Comparison of ENCODE assay signal across 11 cellular contexts in genomic region chr22:25196326-25196725, GRCh38. TPM values are rescaled to one million over a fixed set of nuclear protein-coding genes. Genes with fewer than 3 reads are reported as not detected.
"Had no signal": no experiment of that assay in that cellular context is flagged by ENCODE, and none has a peak within 500 bp of the region (broad histone marks: within the 10 kb centered on the region; RNA-seq: fewer than 3 reads in every experiment).

No MANE protein-coding gene starts in this region.

- H2AFZ ChIP-seq: GM23248, GM23338 had no signal

- H3K4me3 ChIP-seq: GM23248, GM23338, HAP-1 had no signal

- ATAC-seq: GM23338, HCT116 had no signal

- DNase-seq: GM23248, GOT3, H7, H9, HCEC 1CT, HFFc6 had no signal

- H3K27ac Mint-ChIP-seq: GM23338, H9, HFFc6 had no signal

- H3K4me3 Mint-ChIP-seq: GM23338, H9, HFFc6 had no signal

- H3K27ac ChIP-seq: GM23248 had no signal

- H3K9ac ChIP-seq: GM23248 had no signal

- H3K4me2 ChIP-seq: GM23338 had no signal

- H3K4me1 ChIP-seq: HAP-1 had no signal

- H3K9me3 Mint-ChIP-seq: GM23338, H9 had no signal

- H3K4me1 Mint-ChIP-seq: H9 had no signal

- H3K9me3 ChIP-seq: HAP-1 had no signal

RNA-seq across cellular contexts. Expression of gene CRYBB3, which starts 3.3 kb away (rescaled TPM):
- total RNA-seq: GM23248, H4, HFFc6 had no signal

RNA-seq across cellular contexts. Expression of gene CRYBB2, which starts 23.1 kb away (rescaled TPM):
- total RNA-seq: GM23248, H1, H9 had no signal
